ENCODE assay signal across 8 cellular contexts in the genomic region with DNA sequence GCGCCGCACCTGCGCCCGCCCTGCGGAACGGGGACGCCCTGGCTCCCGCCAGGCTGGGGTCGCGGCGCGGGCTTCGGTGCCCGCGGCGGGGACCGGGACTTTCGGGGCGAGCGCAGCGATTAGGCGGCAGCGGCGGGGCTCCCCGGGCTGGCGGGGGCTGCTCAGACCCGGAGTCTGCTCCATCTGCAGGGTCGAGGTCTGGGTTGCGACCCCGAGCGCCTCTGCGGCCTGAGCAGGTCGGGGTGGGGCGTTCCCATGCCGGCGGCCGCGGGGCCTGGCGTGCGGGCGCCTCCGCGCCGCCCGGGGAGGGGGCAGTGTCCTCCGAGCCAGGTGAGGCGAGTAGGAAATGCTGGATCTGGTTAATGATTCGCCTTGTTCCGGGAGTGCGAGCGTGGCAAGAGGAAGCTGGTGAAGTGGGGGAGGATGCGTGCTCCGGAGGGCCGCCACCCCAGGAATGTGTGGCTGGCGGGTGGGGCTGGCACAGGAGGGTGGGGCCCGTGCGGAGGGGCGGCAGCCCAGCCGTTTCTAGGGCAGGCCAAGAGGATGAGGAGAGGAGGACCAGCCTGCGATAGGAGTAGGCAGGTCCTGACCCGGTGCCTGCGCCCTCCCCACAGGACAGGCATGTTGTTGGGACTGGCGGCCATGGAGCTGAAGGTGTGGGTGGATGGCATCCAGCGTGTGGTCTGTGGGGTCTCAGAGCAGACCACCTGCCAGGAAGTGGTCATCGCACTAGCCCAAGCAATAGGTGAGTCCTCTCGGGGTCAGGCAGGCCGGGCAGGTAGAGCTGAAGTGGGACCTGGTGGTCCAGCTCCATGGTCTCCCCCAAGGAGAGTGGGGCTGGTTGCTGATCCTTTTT. TPM values are rescaled to one million over a fixed set of nuclear protein-coding genes. Genes with fewer than 3 reads are reported as not detected.
DNase-seq lines count a peak whose midpoint lies in the region; ATAC-seq and TF ChIP-seq lines count a peak whose summit lies in the region.

No MANE protein-coding gene starts in this region.

- no peak for TF ChIP-seq CTCF in endothelial cell (IDR thresholded peaks at IDR 0.05; ENCODE audit: unreplicated experiment)
- TF ChIP-seq CTCF in natural killer cell (IDR thresholded peaks at IDR 0.05), result no peak

- peak overlapping the region; percentile 59 for H3K27ac ChIP-seq in BLaER1

- H3K4me2 ChIP-seq in BLaER1, result peak overlapping the region; percentile 98

- H4K20me1 ChIP-seq in BLaER1, result peaks cover 65% of the 10 kb centered on the region

- no peak overlapping the region for H3K27ac Mint-ChIP-seq in endothelial cell (ENCODE audit: unreplicated experiment)
- H3K27ac Mint-ChIP-seq in natural killer cell, result peak overlapping the region; percentile 75 to 78

- H3K4me3 ChIP-seq in BLaER1, result peak overlapping the region; percentile 97

- H3K36me3 ChIP-seq in BLaER1, result peaks cover 36% of the 10 kb centered on the region

- H3K9ac ChIP-seq in BLaER1, result peak overlapping the region; percentile 78

- H3K9me3 Mint-ChIP-seq in endothelial cell (ENCODE audit: unreplicated experiment) (no peaks in the 10 kb centered on the region), natural killer cell (no peaks in the 10 kb centered on the region)

- H3K36me3 Mint-ChIP-seq in endothelial cell (ENCODE audit: low read depth, unreplicated experiment) (peaks cover 3% of the 10 kb centered on the region), natural killer cell (no peaks in the 10 kb centered on the region)

- no peaks in the 10 kb centered on the region for H3K9me3 ChIP-seq in BLaER1

- H3K4me1 Mint-ChIP-seq in endothelial cell (ENCODE audit: unreplicated experiment) (peaks cover 3% of the 10 kb centered on the region), natural killer cell (peaks cover 5 to 18% of the 10 kb centered on the region in 2 donors)

- intact Hi-C loops in natural killer cell (cut with micrococcal nuclease), result no loop called here

- peaks cover 32% of the 10 kb centered on the region for H3K27me3 ChIP-seq in BLaER1

- DNase-seq in RPMI8226 (peak; percentile 24), endothelial cell (ENCODE audit: low spot score) (no peak), natural killer cell (no peak), globus pallidus (ENCODE audit: low spot score) (no peak), SHP77 treated with DMSO at 0.1 percent for 48 hours (lab: John Stamatoyannopoulos, UW) (no peak)

- H3K4me3 Mint-ChIP-seq in endothelial cell (ENCODE audit: unreplicated experiment), result peak overlapping the region; percentile 88
- peak overlapping the region; percentile 93 for H3K4me3 Mint-ChIP-seq in natural killer cell

- peaks cover 61% of the 10 kb centered on the region for H3K4me1 ChIP-seq in BLaER1

- ATAC-seq in GM19035 (IDR thresholded peaks at IDR 0.05; ENCODE audit: unreplicated experiment) (peak; percentile 37), HG03139 (IDR thresholded peaks at IDR 0.05; ENCODE audit: unreplicated experiment) (peak; percentile 13), natural killer cell (peak; percentile 31 to 47 (median 34))

- H3K27me3 Mint-ChIP-seq in endothelial cell (ENCODE audit: unreplicated experiment) (peaks cover 19% of the 10 kb centered on the region), natural killer cell (ENCODE audit: low read depth in 2 of 2) (peaks cover 0 to 1% of the 10 kb centered on the region in 2 donors)

RNA-seq across cellular contexts. Expression of a gene that starts 0.6 kb away (rescaled TPM):
- total RNA-seq in endothelial cell (ENCODE audit: unreplicated experiment) (8.9 TPM), natural killer cell (10 to 100 TPM; 19.0 to 21.7 (median 20.0) TPM)

RNA-seq across cellular contexts. Expression of a gene that starts 0.8 kb away (rescaled TPM):
- 4.2 TPM for total RNA-seq in endothelial cell (ENCODE audit: unreplicated experiment)
- total RNA-seq in natural killer cell, result 1 to 10 TPM; 3.5 to 5.2 (median 5.0) TPM

RNA-seq across cellular contexts. Expression of a gene that starts 14.9 kb away (rescaled TPM):
- total RNA-seq in endothelial cell (ENCODE audit: unreplicated experiment) (29.5 TPM), natural killer cell (10 to 100 TPM; 46.1 to 52.0 (median 46.9) TPM)

RNA-seq across cellular contexts. Expression of a gene that starts 24.0 kb away (rescaled TPM):
- total RNA-seq in endothelial cell (ENCODE audit: unreplicated experiment) (2.6 TPM), natural killer cell (1 to 10 TPM; 1.5 to 2.4 (median 2.2) TPM)

RNA-seq across cellular contexts. Expression of a gene that starts 26.0 kb away (rescaled TPM):
- 92.4 TPM for total RNA-seq in endothelial cell (ENCODE audit: unreplicated experiment)
- total RNA-seq in natural killer cell, result 10 to 100 TPM; 27.6 to 35.0 (median 30.6) TPM
